In genomic region chr6:45438849-45439406, GRCh38 we compare ENCODE assay signal across 1 cellular context.
TF ChIP-seq lines count a peak whose summit lies in the region.

No MANE protein-coding gene starts in this region.

TF ChIP-seq in K562, 482 proteins besides CTCF, POLR2A, EP300 and RAD21 (continued from another document):
- TF ChIP-seq, protein P1, sequence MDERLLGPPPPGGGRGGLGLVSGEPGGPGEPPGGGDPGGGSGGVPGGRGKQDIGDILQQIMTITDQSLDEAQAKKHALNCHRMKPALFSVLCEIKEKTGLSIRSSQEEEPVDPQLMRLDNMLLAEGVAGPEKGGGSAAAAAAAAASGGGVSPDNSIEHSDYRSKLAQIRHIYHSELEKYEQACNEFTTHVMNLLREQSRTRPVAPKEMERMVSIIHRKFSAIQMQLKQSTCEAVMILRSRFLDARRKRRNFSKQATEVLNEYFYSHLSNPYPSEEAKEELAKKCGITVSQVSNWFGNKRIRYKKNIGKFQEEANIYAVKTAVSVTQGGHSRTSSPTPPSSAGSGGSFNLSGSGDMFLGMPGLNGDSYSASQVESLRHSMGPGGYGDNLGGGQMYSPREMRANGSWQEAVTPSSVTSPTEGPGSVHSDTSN (CRISPR knock-in tag; IDR thresholded peaks at IDR 0.05; ENCODE audit: low read depth) = no peak
- TF ChIP-seq, protein P1 (tag; conservative IDR thresholded peaks at IDR 0.05; ENCODE audit: low read depth) = no peak
- TF ChIP-seq RBM14 (IDR thresholded peaks at IDR 0.05; ENCODE audit: borderline replicate concordance, insufficient read depth, low read depth, low read length) (no peak), CUX1 (CRISPR knock-in tag; IDR thresholded peaks at IDR 0.05) (0 out of 2 replicates have a peak, but pooled peaks have one; percentile 37), BRD4 (IDR thresholded peaks at IDR 0.05) (peak; percentile 59; the same call in 1 of the 2 replicates)
TF ChIP-seq in K562: peak in this region for 9.
